In genomic region chr22:50271011-50271394, GRCh38 we compare ENCODE assay signal across 1 cellular context.
A peak's percentile ranks its signal among the peaks of the same experiment; 100 is the strongest.
TF ChIP-seq lines count a peak whose summit lies in the region.

No MANE protein-coding gene starts in this region.

TF ChIP-seq in HepG2, 621 proteins besides CTCF, POLR2A, EP300 and RAD21 (continued from another document):
- no peak for TF ChIP-seq ZNF281 (CRISPR knock-in tag; IDR thresholded peaks at IDR 0.05; ENCODE audit: borderline replicate concordance)
- 0 out of 2 replicates have a peak, but pooled peaks have one; percentile 10 for TF ChIP-seq ZNF878 (CRISPR knock-in tag; IDR thresholded peaks at IDR 0.05)
- TF ChIP-seq ZNF792 (CRISPR knock-in tag; IDR thresholded peaks at IDR 0.05) = no peak
- TF ChIP-seq ZNF709 (CRISPR knock-in tag; IDR thresholded peaks at IDR 0.05) = no peak
- TF ChIP-seq ZXDC (CRISPR knock-in tag; IDR thresholded peaks at IDR 0.05) = no peak
- TF ChIP-seq GZF1 (CRISPR knock-in tag; IDR thresholded peaks at IDR 0.05) = no peak
- peak; percentile 69; the same call in 1 of the 2 replicates for TF ChIP-seq MYPOP (CRISPR knock-in tag; IDR thresholded peaks at IDR 0.05)
- TF ChIP-seq THAP9 (CRISPR knock-in tag; IDR thresholded peaks at IDR 0.05; ENCODE audit: borderline replicate concordance) = peak; percentile 32; the same call in 1 of the 2 replicates
- TF ChIP-seq ZNF431 (CRISPR knock-in tag; IDR thresholded peaks at IDR 0.05; ENCODE audit: borderline replicate concordance, low read depth) = 0 out of 2 replicates have a peak, but pooled peaks have one; percentile 22
- 0 out of 2 replicates have a peak, but pooled peaks have one; percentile 17 for TF ChIP-seq ZNF30 (CRISPR knock-in tag; IDR thresholded peaks at IDR 0.05)
- no peak for TF ChIP-seq NFE2 (CRISPR knock-in tag; IDR thresholded peaks at IDR 0.05)
- TF ChIP-seq KLF15 (CRISPR knock-in tag; IDR thresholded peaks at IDR 0.05; ENCODE audit: borderline replicate concordance) = peak; percentile 9; the same call in 1 of the 2 replicates
- no peak for TF ChIP-seq ZNF775 (CRISPR knock-in tag; IDR thresholded peaks at IDR 0.05; ENCODE audit: borderline replicate concordance)
- TF ChIP-seq NFYC (CRISPR knock-in tag; IDR thresholded peaks at IDR 0.05) = no peak
- peak; percentile 50; the same call in 1 of the 2 replicates for TF ChIP-seq TEAD2 (CRISPR knock-in tag; IDR thresholded peaks at IDR 0.05)
TF ChIP-seq in HepG2: peak in this region for 37.
